Comparison of ENCODE assay signal across 8 cellular contexts in genomic region chr2:148201075-148202004, GRCh38.
DNase-seq lines count a peak whose midpoint lies in the region; ATAC-seq and TF ChIP-seq lines count a peak whose summit lies in the region.

No MANE protein-coding gene starts in this region.

- TF ChIP-seq POLR2A in adrenal gland (IDR thresholded peaks at IDR 0.05) = no peak

- no peaks in the 10 kb centered on the region for H3K36me3 ChIP-seq in adrenal gland (replicated peaks in 1 of 2)

- DNase-seq in AML-193 (lab: John Stamatoyannopoulos, UW) (peak; percentile 43 to 47), RWPE1 (ENCODE audit: low spot score) (peak; percentile 9), adrenal gland (peak in 5 of 7 donors; percentile 11 to 40 (median 31)), iris pigment epithelial cell (ENCODE audit: low read depth) (peak; percentile 40), NCI-H510A (lab: John Stamatoyannopoulos, UW) (no peak)
- peak; percentile 12 for DNase-seq in stimulated activated CD8-positive, alpha-beta memory T cell treated with anti-CD3 and anti-CD28 coated beads, Interleukin-4, amount 100 ng/mL, for 24 hours (ENCODE audit: low read depth)

- POLR2A ChIA-PET in RWPE1 (lab: Yijun Ruan, JAX; ENCODE audit: low non-redundant PET) = no interaction called here

- no peaks in the 10 kb centered on the region for H3K9me3 ChIP-seq in adrenal gland (replicated peaks in 1 of 3)

- ATAC-seq in GM19324 (IDR thresholded peaks at IDR 0.05; ENCODE audit: low FRiP score, unreplicated experiment) (peak; percentile 59), HG02970 (IDR thresholded peaks at IDR 0.05; ENCODE audit: low FRiP score, unreplicated experiment) (no peak)

- intact Hi-C loops in adrenal gland (cut with DNase I) = no loop called here

- no peaks in the 10 kb centered on the region for H3K27me3 ChIP-seq in adrenal gland

- CTCF ChIA-PET in RWPE1 (lab: Yijun Ruan, JAX) = no interaction called here

- H3K27ac ChIP-seq in RWPE1 (no peak overlapping the region), adrenal gland (no peak overlapping the region)

- H3K4me3 ChIP-seq in adrenal gland = no peak overlapping the region

- TF ChIP-seq CTCF in RWPE1 (conservative IDR thresholded peaks at IDR 0.05; ENCODE audit: low read depth) (no peak), adrenal gland (IDR thresholded peaks at IDR 0.05) (peak in 3 of 6 experiments; percentile 17 to 39 (median 19))

- H3K4me1 ChIP-seq in adrenal gland (replicated peaks in 1 of 2) = no peaks in the 10 kb centered on the region

- WGBS in adrenal gland, 4 donors = 91 to 96% (median 94%) methylated on average over 7 to 15 of the region's 15 CpGs
